In the genomic region with DNA sequence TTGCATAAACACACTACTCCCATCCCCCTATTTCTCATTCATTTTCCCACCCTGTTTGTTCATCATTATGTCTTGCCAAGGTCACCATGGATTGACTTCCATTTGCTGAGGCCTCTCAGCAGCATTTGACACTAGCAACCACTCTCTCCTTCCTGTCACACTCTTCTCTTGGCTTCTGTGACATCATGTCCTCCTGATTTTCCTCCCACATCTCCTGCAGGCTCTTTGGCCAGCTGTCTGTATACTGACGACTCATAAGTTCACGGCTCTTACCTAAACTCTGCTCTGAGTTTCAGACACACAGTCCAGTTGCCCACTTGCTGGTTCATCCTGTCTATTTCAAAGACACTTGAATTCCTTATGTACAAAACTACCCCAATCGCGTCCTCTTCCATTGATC, we compare ENCODE assay signal across 23 cellular contexts.
DNase-seq lines count a peak whose midpoint lies in the region; FAIRE-seq and TF ChIP-seq lines count a peak whose summit lies in the region.
"Had no signal": no experiment of that assay in that cellular context is flagged by ENCODE, and none has a peak within 500 bp of the region (broad histone marks: within the 10 kb centered on the region; RNA-seq: fewer than 3 reads in every experiment).

No MANE protein-coding gene starts in this region.

- intact Hi-C loops in mammary epithelial cell (cut with micrococcal nuclease) (no loop called here), breast epithelium (cut with DNase I; ENCODE audit: low total_unique reads) (no loop called here)

- no peak overlapping the region for H3K4me3 ChIP-seq in mammary epithelial cell (replicated peaks in 1 of 3; ENCODE audit: insufficient read depth in 1 of 3, low read depth in 2 of 3, low read length in 3 of 3)
- no peak overlapping the region for H3K4me3 ChIP-seq in breast epithelium
- no peak overlapping the region for H3K4me3 ChIP-seq in fibroblast of pulmonary artery (replicated peaks; ENCODE audit: low read depth, low read length)
- H3K4me3 ChIP-seq: dorsolateral prefrontal cortex, HAP-1, hepatocyte, thyroid gland had no signal

- H3K27me3 ChIP-seq in mammary epithelial cell (ENCODE audit: insufficient read depth, low read length) (no peaks in the 10 kb centered on the region), breast epithelium (no peaks in the 10 kb centered on the region)
- H3K27me3 ChIP-seq: dorsolateral prefrontal cortex, hepatocyte, thyroid gland had no signal

- no peak overlapping the region for H3K9ac ChIP-seq in mammary epithelial cell (ENCODE audit: insufficient read depth, low read length)

- FAIRE-seq in urothelium cell line (lab: Jason Lieb, UNC) = no peak
- FAIRE-seq: kidney had no signal

- H3K9me3 ChIP-seq in mammary epithelial cell (replicated peaks; ENCODE audit: insufficient read depth, low read length) (no peaks in the 10 kb centered on the region), breast epithelium (no peaks in the 10 kb centered on the region)
- H3K9me3 ChIP-seq: HAP-1, thyroid gland had no signal

- peak; percentile 65 for DNase-seq in mammary epithelial cell
- DNase-seq in breast epithelium (ENCODE audit: low spot score in 2 of 2) = no peak
- peak; percentile 57 for DNase-seq in amniotic epithelial cell (ENCODE audit: low read depth)
- DNase-seq in fibroblast of pulmonary artery (ENCODE audit: low read depth) = peak; percentile 42
- DNase-seq in urothelium cell line (ENCODE audit: low spot score) = peak; percentile 20
- no peak for DNase-seq in KG1 (lab: John Stamatoyannopoulos, UW)
- no peak for DNase-seq in putamen (ENCODE audit: low spot score)
- DNase-seq in ACHN = no peak
- DNase-seq: activated CD8-positive, alpha-beta T cell treated with anti-CD3 and anti-CD28 coated beads for 36 hours; activated T-cell treated with anti-CD3 and anti-CD28 coated beads, Interleukin-2, amount 50 U/mL, for 48 hours; CD4-positive, alpha-beta T cell; DMS79 treated with DMSO at 0.1 percent for 48 hours; dorsolateral prefrontal cortex; erythroblast; kidney; mesendoderm; NCI-H2081; NCI-H524; SIG-M5; thyroid gland had no signal

- no TSS peak for BruUV-seq in mammary epithelial cell (replicated peaks; lab: Mats Ljungman, UMichigan)

- WGBS in mammary epithelial cell (ENCODE audit: low coverage, missing lambda C conversion rate) = 87% methylated on average over 4 of the region's 4 CpGs

- no peak overlapping the region for H3K4me2 ChIP-seq in mammary epithelial cell (ENCODE audit: insufficient read depth, low read depth, low read length)
- H3K4me2 ChIP-seq: hepatocyte had no signal

- TF ChIP-seq CTCF in mammary epithelial cell (conservative IDR thresholded peaks at IDR 0.05 in 1 of 2, IDR thresholded peaks at IDR 0.05 in 1 of 2; ENCODE audit: extremely low read depth in 1 of 2, insufficient read depth in 1 of 2, low read depth in 1 of 2, low read length in 2 of 2) (no peak), breast epithelium (IDR thresholded peaks at IDR 0.05) (no peak), fibroblast of pulmonary artery (IDR thresholded peaks at IDR 0.05; ENCODE audit: low read length, missing control alignments) (no peak)

- H3K36me3 ChIP-seq in mammary epithelial cell (ENCODE audit: insufficient read depth, low read length) = no peaks in the 10 kb centered on the region
- H3K36me3 ChIP-seq in breast epithelium = no peaks in the 10 kb centered on the region
- H3K36me3 ChIP-seq: HAP-1, thyroid gland had no signal

- H3K4me1 ChIP-seq in mammary epithelial cell (ENCODE audit: insufficient read depth, low read length) (peaks cover 14% of the 10 kb centered on the region), breast epithelium (no peaks in the 10 kb centered on the region)
- H3K4me1 ChIP-seq: HAP-1, thyroid gland had no signal

- no peak for TF ChIP-seq POLR2A in breast epithelium (IDR thresholded peaks at IDR 0.05)

- H2AFZ ChIP-seq in mammary epithelial cell (ENCODE audit: low read depth, low read length) = no peak overlapping the region
- H2AFZ ChIP-seq: hepatocyte had no signal

- H4K20me1 ChIP-seq in mammary epithelial cell (ENCODE audit: insufficient read depth, low read length) = no peaks in the 10 kb centered on the region

- in situ Hi-C loops in mammary epithelial cell (cut with MboI; ENCODE audit: low sequenced_read_pairs in 2 of 2) (no loop called here), ACHN (cut with HindIII; ENCODE audit: low pct_ligation_motif_present, low pct_unique_long_range_greater_than_20kb, low sequenced_read_pairs) (no loop called here)

- no peaks in the 10 kb centered on the region for H3K79me2 ChIP-seq in mammary epithelial cell (ENCODE audit: insufficient read depth, low read length)
- H3K79me2 ChIP-seq: hepatocyte had no signal

- no peak overlapping the region for H3K27ac ChIP-seq in mammary epithelial cell (ENCODE audit: insufficient read depth, low read depth, low read length)
- no peak overlapping the region for H3K27ac ChIP-seq in breast epithelium
- H3K27ac ChIP-seq: 22Rv1, dorsolateral prefrontal cortex, hepatocyte, thyroid gland had no signal

- CTCF ChIA-PET in mammary epithelial cell (lab: Charles Lee; ENCODE audit: low non-redundant PET) = interaction anchor here (0.8 kb wide), 1 partner anchor 1278 kb away, joined by 7 read pairs; no protein-coding TSS in a partner anchor

- dilution Hi-C loops in mammary epithelial cell (cut with HindIII; ENCODE audit: low sequenced_read_pairs) = no loop called here

Comparison
In these comparisons a context has a peak if more than half of its experiments do, and no peak if none do; other contexts are left out.
1. DNase-seq: peak in mammary epithelial cell (single experiment), amniotic epithelial cell (single experiment), fibroblast of pulmonary artery (single experiment) and urothelium cell line (single experiment); none in breast epithelium (0 of 2), KG1 (single experiment), putamen (single experiment) and ACHN (single experiment).